ENCODE assay signal across 1 cellular context in the genomic region with DNA sequence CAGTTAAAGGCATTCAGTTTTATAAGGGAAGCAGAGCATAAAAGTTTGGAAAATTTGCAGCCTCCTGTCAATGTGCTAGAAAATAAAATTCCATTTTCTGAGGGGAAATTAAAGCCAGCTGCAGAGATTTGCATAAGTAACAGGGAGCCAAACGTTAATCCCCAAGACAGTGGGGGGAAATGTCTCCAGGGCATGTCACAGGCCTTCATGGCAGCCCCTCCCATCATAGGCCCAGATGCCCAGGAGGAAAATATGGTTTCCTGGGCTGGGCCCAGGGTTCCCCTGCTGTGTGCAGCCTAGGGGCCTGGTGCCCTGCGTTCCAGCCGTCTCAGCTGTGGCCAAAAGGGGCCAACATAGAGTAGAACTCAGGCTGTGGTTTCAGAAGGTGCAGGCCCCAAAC.
TF ChIP-seq lines count a peak whose summit lies in the region.

No MANE protein-coding gene starts in this region.

TF ChIP-seq in GM12878, 131 proteins besides CTCF, POLR2A, EP300 and RAD21 (continued from another document):
- TF ChIP-seq, protein P1, sequence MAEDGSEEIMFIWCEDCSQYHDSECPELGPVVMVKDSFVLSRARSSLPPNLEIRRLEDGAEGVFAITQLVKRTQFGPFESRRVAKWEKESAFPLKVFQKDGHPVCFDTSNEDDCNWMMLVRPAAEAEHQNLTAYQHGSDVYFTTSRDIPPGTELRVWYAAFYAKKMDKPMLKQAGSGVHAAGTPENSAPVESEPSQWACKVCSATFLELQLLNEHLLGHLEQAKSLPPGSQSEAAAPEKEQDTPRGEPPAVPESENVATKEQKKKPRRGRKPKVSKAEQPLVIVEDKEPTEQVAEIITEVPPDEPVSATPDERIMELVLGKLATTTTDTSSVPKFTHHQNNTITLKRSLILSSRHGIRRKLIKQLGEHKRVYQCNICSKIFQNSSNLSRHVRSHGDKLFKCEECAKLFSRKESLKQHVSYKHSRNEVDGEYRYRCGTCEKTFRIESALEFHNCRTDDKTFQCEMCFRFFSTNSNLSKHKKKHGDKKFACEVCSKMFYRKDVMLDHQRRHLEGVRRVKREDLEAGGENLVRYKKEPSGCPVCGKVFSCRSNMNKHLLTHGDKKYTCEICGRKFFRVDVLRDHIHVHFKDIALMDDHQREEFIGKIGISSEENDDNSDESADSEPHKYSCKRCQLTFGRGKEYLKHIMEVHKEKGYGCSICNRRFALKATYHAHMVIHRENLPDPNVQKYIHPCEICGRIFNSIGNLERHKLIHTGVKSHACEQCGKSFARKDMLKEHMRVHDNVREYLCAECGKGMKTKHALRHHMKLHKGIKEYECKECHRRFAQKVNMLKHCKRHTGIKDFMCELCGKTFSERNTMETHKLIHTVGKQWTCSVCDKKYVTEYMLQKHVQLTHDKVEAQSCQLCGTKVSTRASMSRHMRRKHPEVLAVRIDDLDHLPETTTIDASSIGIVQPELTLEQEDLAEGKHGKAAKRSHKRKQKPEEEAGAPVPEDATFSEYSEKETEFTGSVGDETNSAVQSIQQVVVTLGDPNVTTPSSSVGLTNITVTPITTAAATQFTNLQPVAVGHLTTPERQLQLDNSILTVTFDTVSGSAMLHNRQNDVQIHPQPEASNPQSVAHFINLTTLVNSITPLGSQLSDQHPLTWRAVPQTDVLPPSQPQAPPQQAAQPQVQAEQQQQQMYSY (CRISPR knock-in tag; IDR thresholded peaks at IDR 0.05) = no peak
- TF ChIP-seq, protein P2, sequence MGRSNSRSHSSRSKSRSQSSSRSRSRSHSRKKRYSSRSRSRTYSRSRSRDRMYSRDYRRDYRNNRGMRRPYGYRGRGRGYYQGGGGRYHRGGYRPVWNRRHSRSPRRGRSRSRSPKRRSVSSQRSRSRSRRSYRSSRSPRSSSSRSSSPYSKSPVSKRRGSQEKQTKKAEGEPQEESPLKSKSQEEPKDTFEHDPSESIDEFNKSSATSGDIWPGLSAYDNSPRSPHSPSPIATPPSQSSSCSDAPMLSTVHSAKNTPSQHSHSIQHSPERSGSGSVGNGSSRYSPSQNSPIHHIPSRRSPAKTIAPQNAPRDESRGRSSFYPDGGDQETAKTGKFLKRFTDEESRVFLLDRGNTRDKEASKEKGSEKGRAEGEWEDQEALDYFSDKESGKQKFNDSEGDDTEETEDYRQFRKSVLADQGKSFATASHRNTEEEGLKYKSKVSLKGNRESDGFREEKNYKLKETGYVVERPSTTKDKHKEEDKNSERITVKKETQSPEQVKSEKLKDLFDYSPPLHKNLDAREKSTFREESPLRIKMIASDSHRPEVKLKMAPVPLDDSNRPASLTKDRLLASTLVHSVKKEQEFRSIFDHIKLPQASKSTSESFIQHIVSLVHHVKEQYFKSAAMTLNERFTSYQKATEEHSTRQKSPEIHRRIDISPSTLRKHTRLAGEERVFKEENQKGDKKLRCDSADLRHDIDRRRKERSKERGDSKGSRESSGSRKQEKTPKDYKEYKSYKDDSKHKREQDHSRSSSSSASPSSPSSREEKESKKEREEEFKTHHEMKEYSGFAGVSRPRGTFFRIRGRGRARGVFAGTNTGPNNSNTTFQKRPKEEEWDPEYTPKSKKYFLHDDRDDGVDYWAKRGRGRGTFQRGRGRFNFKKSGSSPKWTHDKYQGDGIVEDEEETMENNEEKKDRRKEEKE (IDR thresholded peaks at IDR 0.05) = no peak
- no peak for TF ChIP-seq GABPA (IDR thresholded peaks at IDR 0.05; ENCODE audit: low read depth)
